In genomic region chr16:31452631-31453106, GRCh38 we compare ENCODE assay signal across 1 cellular context.
A peak's percentile ranks its signal among the peaks of the same experiment; 100 is the strongest.
TF ChIP-seq lines count a peak whose summit lies in the region.

No MANE protein-coding gene starts in this region.

TF ChIP-seq in K562, 482 proteins besides CTCF, POLR2A, EP300 and RAD21:
- TF ChIP-seq NCOA4 (IDR thresholded peaks at IDR 0.05; ENCODE audit: partially characterized antibody) (no peak), BRCA1 (IDR thresholded peaks at IDR 0.05) (no peak), BRCA1 (CRISPR knock-in tag; IDR thresholded peaks at IDR 0.05) (no peak), POLR2AphosphoS2 (IDR thresholded peaks at IDR 0.05; ENCODE audit: low read length) (0 out of 2 replicates have a peak, but pooled peaks have one; percentile 5), NBN (IDR thresholded peaks at IDR 0.05; ENCODE audit: low read depth) (0 out of 2 replicates have a peak, but pooled peaks have one; percentile 49), ADNP (tag; IDR thresholded peaks at IDR 0.05) (no peak), DNMT1 (IDR thresholded peaks at IDR 0.05) (no peak), FOXJ2 (tag; IDR thresholded peaks at IDR 0.05) (0 out of 2 replicates have a peak, but pooled peaks have one; percentile 27), FOXK2 (conservative IDR thresholded peaks at IDR 0.05 in 1 of 2, IDR thresholded peaks at IDR 0.05 in 1 of 2; ENCODE audit: low read depth in 2 of 2) (peak; percentile 25 to 44; a peak in 2 of 4 replicates), DPF2 (IDR thresholded peaks at IDR 0.05) (peak; percentile 50), RCOR1 (IDR thresholded peaks at IDR 0.05; ENCODE audit: borderline replicate concordance in 1 of 2, low read depth in 2 of 2, low read length in 2 of 2) (peak in 1 of 2 experiments; percentile 65; a peak in 1 of 4 replicates), MEIS2 (IDR thresholded peaks at IDR 0.05; ENCODE audit: partially characterized antibody) (peak; percentile 25), PBX2 (CRISPR knock-in tag; IDR thresholded peaks at IDR 0.05; ENCODE audit: low read depth) (no peak), PBX2 (tag; conservative IDR thresholded peaks at IDR 0.05; ENCODE audit: low read depth) (0 out of 2 replicates have a peak, but pooled peaks have one; percentile 37), POLR2H (tag; IDR thresholded peaks at IDR 0.05; ENCODE audit: low read depth) (0 out of 2 replicates have a peak, but pooled peaks have one; percentile 16), SMARCA4 (IDR thresholded peaks at IDR 0.05) (peak; percentile 52), MAFF (IDR thresholded peaks at IDR 0.05; ENCODE audit: low read length) (peak; percentile 21; the same call in 1 of the 2 replicates), MTA1 (IDR thresholded peaks at IDR 0.05; ENCODE audit: borderline replicate concordance) (0 out of 2 replicates have a peak, but pooled peaks have one; percentile 32), ARID1B (IDR thresholded peaks at IDR 0.05) (peak; percentile 28; the same call in 1 of the 2 replicates), MAFG (tag; conservative IDR thresholded peaks at IDR 0.05) (peak; percentile 61), E2F3 (CRISPR knock-in tag; IDR thresholded peaks at IDR 0.05) (no peak), ZNF316 (IDR thresholded peaks at IDR 0.05) (peak; percentile 69), C11orf30 (IDR thresholded peaks at IDR 0.05; ENCODE audit: low read depth) (peak; percentile 44; the same call in 1 of the 2 replicates), L3MBTL2 (IDR thresholded peaks at IDR 0.05) (peak; percentile 74), ZNF384 (IDR thresholded peaks at IDR 0.05; ENCODE audit: low read depth, low read length) (0 out of 2 replicates have a peak, but pooled peaks have one; percentile 22), PREB (CRISPR knock-in tag; IDR thresholded peaks at IDR 0.05) (no peak), MAFK (IDR thresholded peaks at IDR 0.05; ENCODE audit: low read length) (peak; percentile 38; the same call in 1 of the 2 replicates), JUND (IDR thresholded peaks at IDR 0.05; ENCODE audit: borderline replicate concordance, low read depth, low read length) (peak; percentile 46; the same call in 1 of the 2 replicates), JUND (tag; IDR thresholded peaks at IDR 0.05; ENCODE audit: borderline replicate concordance, low read depth, low read length) (no peak)
- TF ChIP-seq, protein P1, sequence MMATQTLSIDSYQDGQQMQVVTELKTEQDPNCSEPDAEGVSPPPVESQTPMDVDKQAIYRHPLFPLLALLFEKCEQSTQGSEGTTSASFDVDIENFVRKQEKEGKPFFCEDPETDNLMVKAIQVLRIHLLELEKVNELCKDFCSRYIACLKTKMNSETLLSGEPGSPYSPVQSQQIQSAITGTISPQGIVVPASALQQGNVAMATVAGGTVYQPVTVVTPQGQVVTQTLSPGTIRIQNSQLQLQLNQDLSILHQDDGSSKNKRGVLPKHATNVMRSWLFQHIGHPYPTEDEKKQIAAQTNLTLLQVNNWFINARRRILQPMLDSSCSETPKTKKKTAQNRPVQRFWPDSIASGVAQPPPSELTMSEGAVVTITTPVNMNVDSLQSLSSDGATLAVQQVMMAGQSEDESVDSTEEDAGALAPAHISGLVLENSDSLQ (IDR thresholded peaks at IDR 0.05) = peak; percentile 26; the same call in 1 of the 2 replicates
- TF ChIP-seq, protein P2, sequence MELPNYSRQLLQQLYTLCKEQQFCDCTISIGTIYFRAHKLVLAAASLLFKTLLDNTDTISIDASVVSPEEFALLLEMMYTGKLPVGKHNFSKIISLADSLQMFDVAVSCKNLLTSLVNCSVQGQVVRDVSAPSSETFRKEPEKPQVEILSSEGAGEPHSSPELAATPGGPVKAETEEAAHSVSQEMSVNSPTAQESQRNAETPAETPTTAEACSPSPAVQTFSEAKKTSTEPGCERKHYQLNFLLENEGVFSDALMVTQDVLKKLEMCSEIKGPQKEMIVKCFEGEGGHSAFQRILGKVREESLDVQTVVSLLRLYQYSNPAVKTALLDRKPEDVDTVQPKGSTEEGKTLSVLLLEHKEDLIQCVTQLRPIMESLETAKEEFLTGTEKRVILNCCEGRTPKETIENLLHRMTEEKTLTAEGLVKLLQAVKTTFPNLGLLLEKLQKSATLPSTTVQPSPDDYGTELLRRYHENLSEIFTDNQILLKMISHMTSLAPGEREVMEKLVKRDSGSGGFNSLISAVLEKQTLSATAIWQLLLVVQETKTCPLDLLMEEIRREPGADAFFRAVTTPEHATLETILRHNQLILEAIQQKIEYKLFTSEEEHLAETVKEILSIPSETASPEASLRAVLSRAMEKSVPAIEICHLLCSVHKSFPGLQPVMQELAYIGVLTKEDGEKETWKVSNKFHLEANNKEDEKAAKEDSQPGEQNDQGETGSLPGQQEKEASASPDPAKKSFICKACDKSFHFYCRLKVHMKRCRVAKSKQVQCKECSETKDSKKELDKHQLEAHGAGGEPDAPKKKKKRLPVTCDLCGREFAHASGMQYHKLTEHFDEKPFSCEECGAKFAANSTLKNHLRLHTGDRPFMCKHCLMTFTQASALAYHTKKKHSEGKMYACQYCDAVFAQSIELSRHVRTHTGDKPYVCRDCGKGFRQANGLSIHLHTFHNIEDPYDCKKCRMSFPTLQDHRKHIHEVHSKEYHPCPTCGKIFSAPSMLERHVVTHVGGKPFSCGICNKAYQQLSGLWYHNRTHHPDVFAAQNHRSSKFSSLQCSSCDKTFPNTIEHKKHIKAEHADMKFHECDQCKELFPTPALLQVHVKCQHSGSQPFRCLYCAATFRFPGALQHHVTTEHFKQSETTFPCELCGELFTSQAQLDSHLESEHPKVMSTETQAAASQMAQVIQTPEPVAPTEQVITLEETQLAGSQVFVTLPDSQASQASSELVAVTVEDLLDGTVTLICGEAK (IDR thresholded peaks at IDR 0.05) = 0 out of 2 replicates have a peak, but pooled peaks have one; percentile 29
- TF ChIP-seq, protein P2 (CRISPR knock-in tag; IDR thresholded peaks at IDR 0.05) = no peak
